ENCODE assay signal across 16 cellular contexts in the genomic region with DNA sequence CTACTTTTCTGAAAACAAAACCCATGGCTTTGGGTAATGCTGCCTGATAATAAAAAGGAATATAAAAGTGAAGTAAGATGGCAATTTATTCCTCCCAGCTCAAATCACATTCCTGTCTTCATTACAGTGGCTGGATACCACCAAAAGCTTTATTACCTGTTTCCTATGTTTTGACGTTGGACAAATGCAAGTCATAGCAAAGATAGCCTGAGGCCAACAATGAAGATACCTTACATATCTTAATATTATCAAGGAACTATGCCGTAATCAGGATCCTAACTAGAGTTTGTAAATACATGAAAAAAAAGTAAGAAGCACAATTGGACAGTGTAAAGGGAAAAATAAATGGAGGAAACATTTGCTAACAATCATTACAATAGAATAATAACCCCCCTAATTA.
"Had no signal": no experiment of that assay in that cellular context is flagged by ENCODE, and none has a peak within 500 bp of the region (broad histone marks: within the 10 kb centered on the region; RNA-seq: fewer than 3 reads in every experiment).

No MANE protein-coding gene starts in this region.

- H3K4me1 ChIP-seq: colonic mucosa had no signal

- H3K4me3 ChIP-seq: colonic mucosa, gastrocnemius medialis had no signal

- H3K9me3 Mint-ChIP-seq: activated CD4-positive, alpha-beta T cell treated with anti-CD3 and anti-CD28 coated beads, Interleukin-2, amount 10 ng/mL, durations not matched to agents 24 days and 14 days; activated T-helper 2 cell treated with anti-CD3 and anti-CD28 coated beads, Interferon-gamma antibody, Interleukin-2, Interleukin-4, amounts not matched to agents 10 μg/mL and 5 μg/mL and 100 μg/mL, durations not matched to agents 14 hours and 24 hours and 36 hours; nephron progenitor cell had no signal

- H3K9me3 ChIP-seq: colonic mucosa, gastrocnemius medialis had no signal

- DNase-seq: activated CD4-positive, alpha-beta T cell treated with anti-CD3 and anti-CD28 coated beads, Interleukin-2, amount 10 ng/mL, durations not matched to agents 24 days and 14 days; activated CD8-positive, alpha-beta T cell treated with anti-CD3 and anti-CD28 coated beads, Interleukin-2, amount 10 ng/mL, durations not matched to agents 7 days and 5 days; activated naive CD4-positive, alpha-beta T cell treated with anti-CD3 and anti-CD28 coated beads for 36 hours; activated T-cell treated with anti-CD3 and anti-CD28 coated beads, Interleukin-2, amount 50 U/mL, for 24 hours; anterior cingulate cortex; brain microvascular endothelial cell; colonic mucosa; gastrocnemius medialis; head of caudate nucleus; nephron progenitor cell; nucleus accumbens; posterior cingulate gyrus; stimulated activated CD8-positive, alpha-beta memory T cell treated with anti-CD3 and anti-CD28 coated beads, Interleukin-4, amount 100 ng/mL, for 48 hours; stimulated activated naive CD4-positive, alpha-beta T cell had no signal

- H3K36me3 ChIP-seq: brain microvascular endothelial cell, colonic mucosa, gastrocnemius medialis had no signal

- H3K27me3 Mint-ChIP-seq: activated CD4-positive, alpha-beta T cell treated with anti-CD3 and anti-CD28 coated beads, Interleukin-2, amount 10 ng/mL, durations not matched to agents 24 days and 14 days; activated T-cell treated with anti-CD3 and anti-CD28 coated beads, Interleukin-2, amount 50 U/mL, for 24 hours; central memory CD8-positive, alpha-beta T cell had no signal

- H3K4me3 Mint-ChIP-seq: activated CD4-positive, alpha-beta T cell treated with anti-CD3 and anti-CD28 coated beads, Interleukin-2, amount 10 ng/mL, durations not matched to agents 24 days and 14 days; activated CD8-positive, alpha-beta T cell treated with anti-CD3 and anti-CD28 coated beads, Interleukin-2, amount 10 ng/mL, durations not matched to agents 7 days and 5 days; activated naive CD4-positive, alpha-beta T cell treated with anti-CD3 and anti-CD28 coated beads for 36 hours; activated T-cell treated with anti-CD3 and anti-CD28 coated beads, Interleukin-2, amount 50 U/mL, for 24 hours; central memory CD8-positive, alpha-beta T cell; nephron progenitor cell had no signal

- H3K27ac ChIP-seq: brain microvascular endothelial cell, colonic mucosa, gastrocnemius medialis had no signal

- H3K27ac Mint-ChIP-seq: activated CD4-positive, alpha-beta T cell treated with anti-CD3 and anti-CD28 coated beads, Interleukin-2, amount 10 ng/mL, durations not matched to agents 24 days and 14 days; activated CD8-positive, alpha-beta T cell treated with anti-CD3 and anti-CD28 coated beads, Interleukin-2, amount 10 ng/mL, durations not matched to agents 7 days and 5 days; activated naive CD4-positive, alpha-beta T cell treated with anti-CD3 and anti-CD28 coated beads for 36 hours; activated T-cell treated with anti-CD3 and anti-CD28 coated beads, Interleukin-2, amount 50 U/mL, for 24 hours; activated T-helper 2 cell treated with anti-CD3 and anti-CD28 coated beads, Interferon-gamma antibody, Interleukin-2, Interleukin-4, amounts not matched to agents 10 μg/mL and 5 μg/mL and 100 μg/mL, durations not matched to agents 14 hours and 24 hours and 36 hours; nephron progenitor cell had no signal

- H3K27me3 ChIP-seq: brain microvascular endothelial cell, colonic mucosa, gastrocnemius medialis had no signal

- H3K4me1 Mint-ChIP-seq: activated CD4-positive, alpha-beta T cell treated with anti-CD3 and anti-CD28 coated beads, Interleukin-2, amount 10 ng/mL, durations not matched to agents 24 days and 14 days; central memory CD8-positive, alpha-beta T cell had no signal
